1 cellular context compared by ENCODE assay signal in the genomic region with DNA sequence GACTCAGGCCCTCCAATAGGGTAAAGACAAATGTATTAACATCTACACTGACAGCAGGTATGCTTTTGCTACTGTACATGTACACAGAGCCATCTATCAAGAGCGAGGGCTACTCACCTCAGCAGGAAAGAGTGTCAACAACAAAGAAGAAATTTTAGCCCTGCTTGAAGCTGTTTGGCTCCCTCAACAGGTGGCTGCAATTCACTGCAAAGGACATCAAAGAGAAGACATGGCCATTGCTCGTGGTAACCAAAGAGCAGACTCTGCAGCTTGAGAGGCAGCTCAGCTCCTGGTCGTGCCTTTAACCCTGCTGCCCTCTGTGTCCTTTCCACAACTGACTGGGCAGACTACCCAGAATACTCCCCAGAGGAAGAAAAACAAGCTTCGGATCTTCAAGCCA.
TF ChIP-seq lines count a peak whose summit lies in the region.

No MANE protein-coding gene starts in this region.

TF ChIP-seq in K562, 482 proteins besides CTCF, POLR2A, EP300 and RAD21 (continued from another document):
- TF ChIP-seq MBD2 (IDR thresholded peaks at IDR 0.05; ENCODE audit: borderline replicate concordance, low read depth) = no peak
- 0 out of 4 replicates have a peak, but pooled peaks of 1 of the 2 experiments have one; percentile 23 for TF ChIP-seq FOXK2 (conservative IDR thresholded peaks at IDR 0.05 in 1 of 2, IDR thresholded peaks at IDR 0.05 in 1 of 2; ENCODE audit: low read depth in 2 of 2)
- TF ChIP-seq YY1 (IDR thresholded peaks at IDR 0.05; ENCODE audit: borderline replicate concordance in 1 of 3, control insufficient read depth in 1 of 3, extremely low read depth in 1 of 3, insufficient read depth in 3 of 3, insufficient read length in 1 of 3, insufficient replicate concordance in 2 of 3, low read depth in 1 of 3, low read length in 2 of 3) = peak in 1 of 3 experiments; percentile 14
- no peak for TF ChIP-seq HDAC3 (IDR thresholded peaks at IDR 0.05; ENCODE audit: borderline replicate concordance, partially characterized antibody)
- no peak for TF ChIP-seq BDP1 (IDR thresholded peaks at IDR 0.05; ENCODE audit: insufficient read depth, insufficient read length)
